In the genomic region with DNA sequence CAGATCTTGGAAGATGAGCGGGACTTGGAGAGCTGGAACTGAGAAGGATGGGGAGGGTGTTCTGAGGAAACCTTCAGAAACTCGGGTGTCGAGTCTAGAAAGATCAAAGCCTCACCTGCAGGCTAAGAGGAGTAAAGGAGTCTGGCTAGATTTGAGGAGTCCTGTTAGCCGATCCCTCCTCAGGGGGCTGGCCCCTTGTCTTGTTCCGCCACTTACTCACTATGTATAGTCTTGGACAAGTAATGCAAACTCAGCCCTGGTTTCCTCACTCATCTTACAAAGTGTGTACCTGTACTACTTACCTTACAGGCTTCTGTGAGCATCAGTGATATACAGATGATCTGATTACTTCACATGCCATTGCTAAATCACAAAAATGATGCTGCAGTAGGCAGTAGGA, we compare ENCODE assay signal across 19 cellular contexts. TPM values are rescaled to one million over a fixed set of nuclear protein-coding genes. Genes with fewer than 3 reads are reported as not detected.
A peak's percentile ranks its signal among the peaks of the same experiment; 100 is the strongest.
DNase-seq lines count a peak whose midpoint lies in the region; ATAC-seq and TF ChIP-seq lines count a peak whose summit lies in the region.
"Had no signal": no experiment of that assay in that cellular context is flagged by ENCODE, and none has a peak within 500 bp of the region (broad histone marks: within the 10 kb centered on the region; RNA-seq: fewer than 3 reads in every experiment).

No MANE protein-coding gene starts in this region.

- H3K27ac Mint-ChIP-seq in MCF 10A (ENCODE audit: low read depth, unreplicated experiment): no peak overlapping the region
- H3K27ac Mint-ChIP-seq: HFFc6 had no signal

- intact Hi-C loops in mammary epithelial cell (cut with micrococcal nuclease) (loop anchor here (10.0 kb wide), 1 partner anchor 294 kb away; a partner anchor contains a TSS), MCF 10A (cut with micrococcal nuclease) (no loop called here), PC-9 (cut with micrococcal nuclease; ENCODE audit: unreplicated experiment) (no loop called here)

- H3F3A ChIP-seq in PC-9 (ENCODE audit: insufficient read depth, low read depth): peaks cover 58% of the 10 kb centered on the region

- no peak overlapping the region for H3K27ac ChIP-seq in mammary epithelial cell (ENCODE audit: insufficient read depth, low read depth, low read length)
- H3K27ac ChIP-seq in PC-9: no peak overlapping the region
- H3K27ac ChIP-seq: KMS-11 had no signal

- no peaks in the 10 kb centered on the region for H3K9me3 Mint-ChIP-seq in MCF 10A (ENCODE audit: unreplicated experiment)

- dilution Hi-C loops in mammary epithelial cell (cut with HindIII; ENCODE audit: low sequenced_read_pairs): loop anchor here (5.0 kb wide), 1 partner anchor 76 kb away; no protein-coding TSS in a partner anchor

- H3K36me3 Mint-ChIP-seq in MCF 10A (ENCODE audit: insufficient read depth, unreplicated experiment): no peaks in the 10 kb centered on the region

- no peaks in the 10 kb centered on the region for H3K9me3 ChIP-seq in mammary epithelial cell (replicated peaks; ENCODE audit: insufficient read depth, low read length)
- no peaks in the 10 kb centered on the region for H3K9me3 ChIP-seq in PC-9 (ENCODE audit: insufficient read depth, low read depth)
- H3K9me3 ChIP-seq: BE2C had no signal

- H4K20me1 ChIP-seq in mammary epithelial cell (ENCODE audit: insufficient read depth, low read length) (no peaks in the 10 kb centered on the region), PC-9 (ENCODE audit: insufficient read depth) (peaks cover 9% of the 10 kb centered on the region; the same call in 1 of the 2 replicates)

- H3K4me3 Mint-ChIP-seq in MCF 10A (ENCODE audit: unreplicated experiment): no peak overlapping the region
- H3K4me3 Mint-ChIP-seq: HFFc6 had no signal

- H3K4me1 ChIP-seq in mammary epithelial cell (ENCODE audit: insufficient read depth, low read length): peaks cover 10% of the 10 kb centered on the region
- peaks cover 52% of the 10 kb centered on the region for H3K4me1 ChIP-seq in PC-9 (replicated peaks; ENCODE audit: insufficient read depth)

- DNase-seq in mammary epithelial cell: no peak
- no peak for DNase-seq in MCF 10A (ENCODE audit: unreplicated experiment)
- no peak for DNase-seq in PC-9
- DNase-seq in NCI-H510A treated with DMSO at 0.1 percent for 48 hours (lab: John Stamatoyannopoulos, UW): no peak
- no peak for DNase-seq in HEK293T (ENCODE audit: extremely low spot score)
- DNase-seq in NCI-H2029 (lab: John Stamatoyannopoulos, UW): no peak
- DNase-seq: BE2C, DMS79, GOT3, HFFc6, NCI-H1417 treated with DMSO at 0.1 percent for 48 hours, NCI-H187 treated with DMSO at 0.1 percent for 48 hours, NCI-H345, NCI-H526, SW 1271 had no signal

- no peaks in the 10 kb centered on the region for H3K9me2 ChIP-seq in PC-9 (ENCODE audit: insufficient read depth)

- H3K79me2 ChIP-seq in mammary epithelial cell (ENCODE audit: insufficient read depth, low read length) (peaks cover 27% of the 10 kb centered on the region), PC-9 (ENCODE audit: low read depth) (peaks cover 27% of the 10 kb centered on the region)

- ATAC-seq in esophagus mucosa (peak; percentile 5), HG03571 (IDR thresholded peaks at IDR 0.05; ENCODE audit: unreplicated experiment) (no peak)
- ATAC-seq: Right ventricle myocardium inferior had no signal

- H3K4me2 ChIP-seq in mammary epithelial cell (ENCODE audit: insufficient read depth, low read depth, low read length) (no peak overlapping the region), PC-9 (no peak overlapping the region)
- H3K4me2 ChIP-seq: KMS-11 had no signal

- no peak overlapping the region for H3K9ac ChIP-seq in mammary epithelial cell (ENCODE audit: insufficient read depth, low read length)
- H3K9ac ChIP-seq: KMS-11 had no signal

- POLR2A ChIA-PET in MCF 10A (lab: Yijun Ruan, JAX) (no interaction called here), PC-9 (lab: Charles Lee; ENCODE audit: unreplicated experiment) (no interaction called here), HEK293T (lab: Yijun Ruan, JAX) (interaction anchor here (0.6 kb wide), 2 partner anchors 58 to 108 kb away, joined by 3 read pairs; no protein-coding TSS in a partner anchor)

- H3K27me3 Mint-ChIP-seq in MCF 10A (ENCODE audit: insufficient read depth, unreplicated experiment): no peaks in the 10 kb centered on the region

- WGBS in mammary epithelial cell (ENCODE audit: low coverage, missing lambda C conversion rate): 52% methylated on average over 3 of the region's 5 CpGs

- CTCF ChIA-PET in mammary epithelial cell (lab: Charles Lee; ENCODE audit: low non-redundant PET) (no interaction called here), MCF 10A (lab: Yijun Ruan, JAX) (interaction anchor here (1.0 to 2.5 kb wide), 3 partner anchors 8 to 88 kb away, joined by 3 to 6 read pairs (median 5); no protein-coding TSS in a partner anchor), PC-9 (lab: Charles Lee) (no interaction called here), HEK293T (lab: Yijun Ruan, JAX) (no interaction called here)

- H3K36me3 ChIP-seq in mammary epithelial cell (ENCODE audit: insufficient read depth, low read length) (no peaks in the 10 kb centered on the region), PC-9 (ENCODE audit: low read depth) (no peaks in the 10 kb centered on the region)
- H3K36me3 ChIP-seq: BE2C had no signal

- no TSS peak for BruUV-seq in mammary epithelial cell (replicated peaks; lab: Mats Ljungman, UMichigan)
- BruUV-seq in MCF 10A (replicated peaks; lab: Mats Ljungman, UMichigan): no TSS peak
- BruUV-seq in PC-9 (replicated peaks; lab: Mats Ljungman, UMichigan): no TSS peak

- H2AFZ ChIP-seq in mammary epithelial cell (ENCODE audit: low read depth, low read length) (peak overlapping the region; percentile 7), PC-9 (0 out of 2 replicates have a peak overlapping the region, but pooled peaks have one; percentile 8)

- H3K4me3 ChIP-seq in mammary epithelial cell (replicated peaks in 1 of 3; ENCODE audit: insufficient read depth in 1 of 3, low read depth in 2 of 3, low read length in 3 of 3) (no peak overlapping the region), PC-9 (no peak overlapping the region)

- in situ Hi-C loops in mammary epithelial cell (cut with MboI; ENCODE audit: low sequenced_read_pairs in 2 of 2): no loop called here

- H3K27me3 ChIP-seq in mammary epithelial cell (ENCODE audit: insufficient read depth, low read length) (no peaks in the 10 kb centered on the region), PC-9 (ENCODE audit: insufficient read depth, low read depth) (no peaks in the 10 kb centered on the region)
- H3K27me3 ChIP-seq: BE2C had no signal

- TF ChIP-seq CTCF in mammary epithelial cell (conservative IDR thresholded peaks at IDR 0.05 in 1 of 2, IDR thresholded peaks at IDR 0.05 in 1 of 2; ENCODE audit: extremely low read depth in 1 of 2, insufficient read depth in 1 of 2, low read depth in 1 of 2, low read length in 2 of 2) (no peak), MCF 10A (IDR thresholded peaks at IDR 0.05; ENCODE audit: unreplicated experiment) (no peak), PC-9 (conservative IDR thresholded peaks at IDR 0.05) (no peak)

- H3K4me1 Mint-ChIP-seq in MCF 10A (ENCODE audit: insufficient read depth, unreplicated experiment): peaks cover 12% of the 10 kb centered on the region

TF ChIP-seq in HEK293T, 16 proteins besides CTCF, POLR2A, EP300 and RAD21:
- TF ChIP-seq ELF4 (IDR thresholded peaks at IDR 0.05) (no peak), NFRKB (IDR thresholded peaks at IDR 0.05) (no peak), LEF1 (IDR thresholded peaks at IDR 0.05; ENCODE audit: borderline replicate concordance) (no peak), FOXA1 (IDR thresholded peaks at IDR 0.05) (no peak), HDGF (IDR thresholded peaks at IDR 0.05; ENCODE audit: borderline replicate concordance) (no peak), SUZ12 (IDR thresholded peaks at IDR 0.05) (no peak), L3MBTL2 (conservative IDR thresholded peaks at IDR 0.05) (no peak), FOXM1 (IDR thresholded peaks at IDR 0.05; ENCODE audit: borderline replicate concordance) (no peak), TARDBP (IDR thresholded peaks at IDR 0.05) (no peak), FOXK2 (IDR thresholded peaks at IDR 0.05) (no peak), BHLHE40 (IDR thresholded peaks at IDR 0.05; ENCODE audit: borderline replicate concordance) (no peak)

RNA-seq across cellular contexts. Expression of a gene that starts 1.9 kb away (rescaled TPM):
- total RNA-seq in mammary epithelial cell (10 to 100 TPM; 38.7 to 47.2 TPM), MCF 10A (2022) (10.3 and 15.8 TPM in 2 replicates), PC-9 (2021) (68.4 and 81.7 TPM in 2 replicates), esophagus mucosa (40.1 TPM)
- polyA plus RNA-seq in mammary epithelial cell: 21.5 TPM
- polyA minus RNA-seq in mammary epithelial cell: 95.2 TPM
